In the genomic region with DNA sequence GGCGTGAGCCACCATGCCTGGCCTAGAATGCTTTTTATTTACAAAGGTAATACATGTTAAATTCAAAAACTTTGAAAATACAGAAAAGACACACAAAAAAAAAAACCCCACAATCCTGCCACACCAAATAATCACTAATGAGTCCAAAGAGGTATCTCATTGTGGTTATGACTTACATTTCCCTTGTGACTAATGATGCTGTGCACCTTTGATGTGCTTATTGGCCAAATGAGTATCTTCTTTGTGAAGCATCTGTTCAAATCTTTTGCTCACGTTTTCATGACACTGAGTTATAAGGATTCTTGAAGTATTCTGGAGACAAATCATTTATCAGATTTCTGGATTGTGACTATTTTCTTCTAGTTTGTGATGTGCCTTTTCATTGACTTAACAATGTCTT, we compare ENCODE assay signal across 32 cellular contexts. TPM values are rescaled to one million over a fixed set of nuclear protein-coding genes. Genes with fewer than 3 reads are reported as not detected.
"Had no signal": no experiment of that assay in that cellular context is flagged by ENCODE, and none has a peak within 500 bp of the region (broad histone marks: within the 10 kb centered on the region; RNA-seq: fewer than 3 reads in every experiment).

No MANE protein-coding gene starts in this region.

- ATAC-seq: effector memory CD8-positive, alpha-beta T cell; esophagus mucosa; heart right ventricle; left lobe of liver; mucosa of descending colon; natural killer cell treated with Interleukin-12 subunit alpha and Interleukin-12 subunit beta and Interleukin-15 and Interleukin-18, amount 100 ng/mL, for 72 hours; sciatic nerve; stimulated activated effector memory CD8-positive, alpha-beta T cell treated with anti-CD3 and anti-CD28 coated beads, Interleukin-12 subunit alpha, Interleukin-12 subunit beta, amount 100 ng/mL, for 72 hours had no signal

- H3K4me2 ChIP-seq: smooth muscle cell had no signal

- H3K27ac Mint-ChIP-seq: effector memory CD8-positive, alpha-beta T cell; mesothelial cell of epicardium; naive B cell; natural killer cell treated with Interleukin-12 subunit alpha and Interleukin-12 subunit beta and Interleukin-15 and Interleukin-18, amount 100 ng/mL, for 72 hours; progenitor cell of endocrine pancreas; stimulated activated effector memory CD8-positive, alpha-beta T cell treated with anti-CD3 and anti-CD28 coated beads, Interleukin-12 subunit alpha, Interleukin-12 subunit beta, amount 100 ng/mL, for 72 hours had no signal

- H3K27me3 ChIP-seq: neutrophil, thyroid gland, vagina had no signal

- H3K4me1 Mint-ChIP-seq: mesothelial cell of epicardium; naive B cell; neural crest cell; stimulated activated effector memory CD8-positive, alpha-beta T cell treated with anti-CD3 and anti-CD28 coated beads, Interleukin-12 subunit alpha, Interleukin-12 subunit beta, amount 100 ng/mL, for 72 hours had no signal

- H3K9ac ChIP-seq: parathyroid adenoma had no signal

- H3K9me3 ChIP-seq: heart right ventricle, mucosa of descending colon, neutrophil, stomach, thyroid gland, vagina had no signal

- H3K27ac ChIP-seq: epithelial cell of prostate, heart right ventricle, neutrophil, parathyroid adenoma, stomach, thyroid gland, vagina had no signal

- FAIRE-seq: endometrium, kidney had no signal

- H3K36me3 ChIP-seq: heart right ventricle, neutrophil, stomach, thyroid gland, vagina had no signal

- H3K79me2 ChIP-seq: parathyroid adenoma had no signal

- H3K4me3 Mint-ChIP-seq: effector memory CD8-positive, alpha-beta T cell; mesothelial cell of epicardium; naive B cell; natural killer cell treated with Interleukin-12 subunit alpha and Interleukin-12 subunit beta and Interleukin-15 and Interleukin-18, amount 100 ng/mL, for 72 hours; neural crest cell; stimulated activated effector memory CD8-positive, alpha-beta T cell treated with anti-CD3 and anti-CD28 coated beads, Interleukin-12 subunit alpha, Interleukin-12 subunit beta, amount 100 ng/mL, for 72 hours had no signal

- DNase-seq: cortex of kidney; effector memory CD8-positive, alpha-beta T cell; foreskin melanocyte; glutamatergic neuron; heart right ventricle; kidney; mesenchymal stem cell; mucosa of descending colon; naive B cell; stimulated activated CD4-positive, alpha-beta T cell treated with anti-CD3 and anti-CD28 coated beads, Interleukin-12 subunit alpha, Interleukin-12 subunit beta, amount 100 ng/mL, for 4 hours; stimulated activated CD4-positive, alpha-beta T cell treated with anti-CD3 and anti-CD28 coated beads, Interleukin-1b, Interleukin-23, amount 100 ng/mL, for 48 hours; stimulated activated CD4-positive, alpha-beta T cell treated with anti-CD3 and anti-CD28 coated beads, Interleukin-4, amount 100 ng/mL, for 1 hour; stimulated activated naive CD4-positive, alpha-beta T cell treated with Interleukin-2 at 50 U/mL for 16 hours; stomach; thyroid gland; trophoblast cell had no signal

- H2AFZ ChIP-seq: parathyroid adenoma had no signal

- H3K9me3 Mint-ChIP-seq: effector memory CD8-positive, alpha-beta T cell; mesothelial cell of epicardium; naive B cell; natural killer cell treated with Interleukin-12 subunit alpha and Interleukin-12 subunit beta and Interleukin-15 and Interleukin-18, amount 100 ng/mL, for 72 hours; neural crest cell; stimulated activated effector memory CD8-positive, alpha-beta T cell treated with anti-CD3 and anti-CD28 coated beads, Interleukin-12 subunit alpha, Interleukin-12 subunit beta, amount 100 ng/mL, for 72 hours had no signal

- H3K36me3 Mint-ChIP-seq: mesothelial cell of epicardium; naive B cell; natural killer cell treated with Interleukin-12 subunit alpha and Interleukin-12 subunit beta and Interleukin-15 and Interleukin-18, amount 100 ng/mL, for 72 hours; stimulated activated effector memory CD8-positive, alpha-beta T cell treated with anti-CD3 and anti-CD28 coated beads, Interleukin-12 subunit alpha, Interleukin-12 subunit beta, amount 100 ng/mL, for 72 hours had no signal

- H3K4me3 ChIP-seq: heart right ventricle, lung, mucosa of descending colon, smooth muscle cell, stomach, thyroid gland, vagina had no signal

- H3K4me1 ChIP-seq: parathyroid adenoma, stomach, thyroid gland, vagina had no signal

RNA-seq across cellular contexts. Expression of gene NLRC4, which starts 6.4 kb away (rescaled TPM):
- total RNA-seq: dermis microvascular lymphatic vessel endothelial cell; mesothelial cell of epicardium; natural killer cell treated with Interleukin-12 subunit alpha and Interleukin-12 subunit beta and Interleukin-15 and Interleukin-18, amount 100 ng/mL, for 72 hours; neural crest cell; progenitor cell of endocrine pancreas; smooth muscle cell had no signal
